Comparison of ENCODE assay signal across 1 cellular context in genomic region chr21:29578306-29578705, GRCh38.
TF ChIP-seq lines count a peak whose summit lies in the region.

No MANE protein-coding gene starts in this region.

TF ChIP-seq in SK-N-SH treated with all-trans-retinoic acid at 6 μM for 48 hours, 23 proteins besides CTCF, POLR2A, EP300 and RAD21 (continued from another document):
- TF ChIP-seq, protein P1, sequence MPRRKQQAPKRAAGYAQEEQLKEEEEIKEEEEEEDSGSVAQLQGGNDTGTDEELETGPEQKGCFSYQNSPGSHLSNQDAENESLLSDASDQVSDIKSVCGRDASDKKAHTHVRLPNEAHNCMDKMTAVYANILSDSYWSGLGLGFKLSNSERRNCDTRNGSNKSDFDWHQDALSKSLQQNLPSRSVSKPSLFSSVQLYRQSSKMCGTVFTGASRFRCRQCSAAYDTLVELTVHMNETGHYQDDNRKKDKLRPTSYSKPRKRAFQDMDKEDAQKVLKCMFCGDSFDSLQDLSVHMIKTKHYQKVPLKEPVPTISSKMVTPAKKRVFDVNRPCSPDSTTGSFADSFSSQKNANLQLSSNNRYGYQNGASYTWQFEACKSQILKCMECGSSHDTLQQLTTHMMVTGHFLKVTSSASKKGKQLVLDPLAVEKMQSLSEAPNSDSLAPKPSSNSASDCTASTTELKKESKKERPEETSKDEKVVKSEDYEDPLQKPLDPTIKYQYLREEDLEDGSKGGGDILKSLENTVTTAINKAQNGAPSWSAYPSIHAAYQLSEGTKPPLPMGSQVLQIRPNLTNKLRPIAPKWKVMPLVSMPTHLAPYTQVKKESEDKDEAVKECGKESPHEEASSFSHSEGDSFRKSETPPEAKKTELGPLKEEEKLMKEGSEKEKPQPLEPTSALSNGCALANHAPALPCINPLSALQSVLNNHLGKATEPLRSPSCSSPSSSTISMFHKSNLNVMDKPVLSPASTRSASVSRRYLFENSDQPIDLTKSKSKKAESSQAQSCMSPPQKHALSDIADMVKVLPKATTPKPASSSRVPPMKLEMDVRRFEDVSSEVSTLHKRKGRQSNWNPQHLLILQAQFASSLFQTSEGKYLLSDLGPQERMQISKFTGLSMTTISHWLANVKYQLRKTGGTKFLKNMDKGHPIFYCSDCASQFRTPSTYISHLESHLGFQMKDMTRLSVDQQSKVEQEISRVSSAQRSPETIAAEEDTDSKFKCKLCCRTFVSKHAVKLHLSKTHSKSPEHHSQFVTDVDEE (CRISPR knock-in tag; IDR thresholded peaks at IDR 0.05) = no peak
- no peak for TF ChIP-seq ISL1 (CRISPR knock-in tag; IDR thresholded peaks at IDR 0.05)
- no peak for TF ChIP-seq SNAI2 (CRISPR knock-in tag; IDR thresholded peaks at IDR 0.05)
- no peak for TF ChIP-seq ESRRG (CRISPR knock-in tag; IDR thresholded peaks at IDR 0.05)
- no peak for TF ChIP-seq ZNF70 (CRISPR knock-in tag; IDR thresholded peaks at IDR 0.05)
TF ChIP-seq in SK-N-SH treated with all-trans-retinoic acid at 6 μM for 48 hours: peak in this region for 0.
